ENCODE assay signal across 8 cellular contexts in genomic region chr7:47482013-47482761, GRCh38.
DNase-seq lines count a peak whose midpoint lies in the region; ATAC-seq, FAIRE-seq and TF ChIP-seq lines count a peak whose summit lies in the region.

No MANE protein-coding gene starts in this region.

- H3K4me1 ChIP-seq in liver (ENCODE audit: control insufficient read depth in 4 of 4, insufficient read depth in 4 of 4, low read length in 3 of 4) (peaks cover 32 to 78% (median 54%) of the 10 kb centered on the region in 4 donors), HepG2 (ENCODE audit: insufficient read depth, low read length) (peaks cover 88% of the 10 kb centered on the region)

- H2AFZ ChIP-seq in HepG2 (ENCODE audit: low read length): no peak overlapping the region

- no peak for ATAC-seq in HepG2
- peak; percentile 84 for ATAC-seq in SK-N-SH treated with all-trans-retinoic acid at 6 μM for 48 hours
- ATAC-seq in stimulated activated effector memory CD8-positive, alpha-beta T cell treated with anti-CD3 and anti-CD28 coated beads, Interleukin-12 subunit alpha, Interleukin-12 subunit beta, amount 100 ng/mL, for 72 hours: peak; percentile 63

- TF ChIP-seq RAD21 in liver (IDR thresholded peaks at IDR 0.05) (no peak), HepG2 (CRISPR knock-in tag; IDR thresholded peaks at IDR 0.05) (no peak)

- H3K9me3 Mint-ChIP-seq in glutamatergic neuron (ENCODE audit: unreplicated experiment): peaks cover 2% of the 10 kb centered on the region
- peaks cover 8% of the 10 kb centered on the region for H3K9me3 Mint-ChIP-seq in stimulated activated effector memory CD8-positive, alpha-beta T cell treated with anti-CD3 and anti-CD28 coated beads, Interleukin-12 subunit alpha, Interleukin-12 subunit beta, amount 100 ng/mL, for 72 hours

- H3K27ac ChIP-seq in liver (ENCODE audit: low read depth in 1 of 2, low read length in 2 of 2) (peak overlapping the region; percentile 62 to 69), HepG2 (ENCODE audit: extremely low read length, insufficient read depth, low read length) (no peak overlapping the region)

- H3K4me2 ChIP-seq in HepG2 (ENCODE audit: low read depth, low read length): no peak overlapping the region

- H3K36me3 ChIP-seq in liver (ENCODE audit: control insufficient read depth in 4 of 4, insufficient read depth in 3 of 4, low read depth in 1 of 4, low read length in 3 of 4) (no peaks in the 10 kb centered on the region), HepG2 (replicated peaks in 1 of 2; ENCODE audit: control insufficient read depth in 1 of 2, insufficient read depth in 2 of 2, low read length in 2 of 2) (peaks cover 11 to 51% of the 10 kb centered on the region in 2 experiments)

- TF ChIP-seq CTCF in liver (IDR thresholded peaks at IDR 0.05; ENCODE audit: low read depth, low read length, missing input control) (no peak), HepG2 (CRISPR knock-in tag; IDR thresholded peaks at IDR 0.05) (no peak), glutamatergic neuron (IDR thresholded peaks at IDR 0.05; ENCODE audit: partially characterized antibody, unreplicated experiment) (no peak)

- peaks cover 4% of the 10 kb centered on the region for H3K36me3 Mint-ChIP-seq in glutamatergic neuron (ENCODE audit: unreplicated experiment)
- H3K36me3 Mint-ChIP-seq in stimulated activated effector memory CD8-positive, alpha-beta T cell treated with anti-CD3 and anti-CD28 coated beads, Interleukin-12 subunit alpha, Interleukin-12 subunit beta, amount 100 ng/mL, for 72 hours: no peaks in the 10 kb centered on the region

- H4K20me1 ChIP-seq in HepG2 (ENCODE audit: insufficient read depth, low read length): peaks cover 64% of the 10 kb centered on the region

- H3K27me3 ChIP-seq in liver (ENCODE audit: control insufficient read depth in 4 of 4, insufficient read depth in 4 of 4, low read length in 3 of 4): no peaks in the 10 kb centered on the region
- H3K27me3 ChIP-seq in HepG2 (ENCODE audit: control insufficient read depth in 1 of 2, insufficient read depth in 2 of 2, low read length in 2 of 2): no peaks in the 10 kb centered on the region

- intact Hi-C loops in HepG2 (cut with micrococcal nuclease; ENCODE audit: unreplicated experiment): no loop called here

- H3K4me1 Mint-ChIP-seq in glutamatergic neuron (ENCODE audit: low read depth, unreplicated experiment): peaks cover 22% of the 10 kb centered on the region
- H3K4me1 Mint-ChIP-seq in stimulated activated effector memory CD8-positive, alpha-beta T cell treated with anti-CD3 and anti-CD28 coated beads, Interleukin-12 subunit alpha, Interleukin-12 subunit beta, amount 100 ng/mL, for 72 hours: no peaks in the 10 kb centered on the region

- H3K27me3 Mint-ChIP-seq in glutamatergic neuron (ENCODE audit: unreplicated experiment): peaks cover 2% of the 10 kb centered on the region

- 71% methylated on average over 15 of the region's 15 CpGs for WGBS in liver
- WGBS in HepG2 (ENCODE audit: low lambda C conversion rate): 90% methylated on average over 11 of the region's 15 CpGs

- POLR2A ChIA-PET in HepG2 (lab: Yijun Ruan, JAX): interaction anchor here (1.5 kb wide), 1 partner anchor 129 kb away, joined by 3 read pairs; no protein-coding TSS in a partner anchor

- H3K4me3 ChIP-seq in liver (ENCODE audit: low read depth in 1 of 3, low read length in 3 of 3) (no peak overlapping the region), HepG2 (replicated peaks in 1 of 3; ENCODE audit: insufficient read depth in 1 of 3, low read depth in 2 of 3, low read length in 3 of 3) (no peak overlapping the region)

- FAIRE-seq in HepG2 (lab: Jason Lieb, UNC): no peak

- CTCF ChIA-PET in HepG2 (lab: Yijun Ruan, JAX; ENCODE audit: low intra/inter-chr PET ratio, low total read pairs): no interaction called here

- H3K9ac ChIP-seq in liver (ENCODE audit: low read depth in 1 of 2, low read length in 2 of 2): no peak overlapping the region
- H3K9ac ChIP-seq in HepG2 (ENCODE audit: insufficient read depth, low read depth, low read length): no peak overlapping the region

- H3K4me3 Mint-ChIP-seq in glutamatergic neuron (ENCODE audit: unreplicated experiment): peak overlapping the region; percentile 34
- no peak overlapping the region for H3K4me3 Mint-ChIP-seq in stimulated activated effector memory CD8-positive, alpha-beta T cell treated with anti-CD3 and anti-CD28 coated beads, Interleukin-12 subunit alpha, Interleukin-12 subunit beta, amount 100 ng/mL, for 72 hours

- peaks cover 89% of the 10 kb centered on the region for H3K79me2 ChIP-seq in HepG2 (ENCODE audit: insufficient read depth, low read length)

- H3K9me3 ChIP-seq in liver (ENCODE audit: control insufficient read depth in 4 of 4, low read length in 3 of 4) (no peaks in the 10 kb centered on the region), HepG2 (ENCODE audit: low read length) (no peaks in the 10 kb centered on the region)

- in situ Hi-C loops in HepG2 (cut with HindIII; ENCODE audit: extremely low pct_ligation_motif_present, low pct_unique_long_range_greater_than_20kb): no loop called here

- no peak for TF ChIP-seq POLR2A in HepG2 (IDR thresholded peaks at IDR 0.05; ENCODE audit: insufficient read depth in 1 of 2, low read depth in 2 of 2, low read length in 2 of 2)

- DNase-seq in HepG2 (ENCODE audit: low spot score): no peak
- no peak for DNase-seq in glutamatergic neuron
- no peak for DNase-seq in stimulated activated effector memory CD8-positive, alpha-beta T cell treated with anti-CD3 and anti-CD28 coated beads, Interleukin-12 subunit alpha, Interleukin-12 subunit beta, amount 100 ng/mL, for 72 hours (ENCODE audit: low spot score in 2 of 2)
- DNase-seq in inferior parietal cortex (ENCODE audit: extremely low spot score): no peak
- DNase-seq in activated effector memory CD4-positive, alpha-beta T cell treated with anti-CD3 and anti-CD28 coated beads, Interleukin-2, amount 50 U/mL, for 16 hours: no peak
- no peak for DNase-seq in NCI-H2227 (lab: John Stamatoyannopoulos, UW; ENCODE audit: unreplicated experiment)

- no TSS peak for BruUV-seq in HepG2 (replicated peaks; lab: Mats Ljungman, UMichigan)

- TF ChIP-seq EP300 in HepG2 (IDR thresholded peaks at IDR 0.05; ENCODE audit: low read depth in 2 of 2, low read length in 2 of 2): no peak
- no peak for TF ChIP-seq EP300 in HepG2 (CRISPR knock-in tag; IDR thresholded peaks at IDR 0.05; ENCODE audit: borderline replicate concordance)

- H3K27ac Mint-ChIP-seq in glutamatergic neuron (ENCODE audit: unreplicated experiment): no peak overlapping the region
- H3K27ac Mint-ChIP-seq in stimulated activated effector memory CD8-positive, alpha-beta T cell treated with anti-CD3 and anti-CD28 coated beads, Interleukin-12 subunit alpha, Interleukin-12 subunit beta, amount 100 ng/mL, for 72 hours: no peak overlapping the region

TF ChIP-seq in liver, 16 proteins besides CTCF, POLR2A, EP300 and RAD21:
- TF ChIP-seq RXRA (IDR thresholded peaks at IDR 0.05) (no peak), JUND (IDR thresholded peaks at IDR 0.05) (peak in 1 of 2 donors; percentile 17)

TF ChIP-seq in HepG2, 621 proteins besides CTCF, POLR2A, EP300 and RAD21 (continues in another document):
- TF ChIP-seq NR2F6 (IDR thresholded peaks at IDR 0.05): no peak
- TF ChIP-seq NR2F6 (CRISPR knock-in tag; IDR thresholded peaks at IDR 0.05): no peak
- no peak for TF ChIP-seq TEAD2 (CRISPR knock-in tag; IDR thresholded peaks at IDR 0.05)
- no peak for TF ChIP-seq ZNF598 (CRISPR knock-in tag; IDR thresholded peaks at IDR 0.05; ENCODE audit: borderline replicate concordance)
- no peak for TF ChIP-seq ZBTB44 (CRISPR knock-in tag; IDR thresholded peaks at IDR 0.05)

TF ChIP-seq in SK-N-SH treated with all-trans-retinoic acid at 6 μM for 48 hours, 23 proteins besides CTCF, POLR2A, EP300 and RAD21 (continues in another document):
- TF ChIP-seq GLIS3 (CRISPR knock-in tag; IDR thresholded peaks at IDR 0.05) (no peak), CREB5 (CRISPR knock-in tag; IDR thresholded peaks at IDR 0.05; ENCODE audit: low read depth) (peak; percentile 54), ISL1 (CRISPR knock-in tag; IDR thresholded peaks at IDR 0.05) (peak; percentile 76), ZNF70 (CRISPR knock-in tag; IDR thresholded peaks at IDR 0.05) (no peak), BACH2 (CRISPR knock-in tag; IDR thresholded peaks at IDR 0.05; ENCODE audit: borderline replicate concordance) (no peak), POU6F1 (CRISPR knock-in tag; IDR thresholded peaks at IDR 0.05; ENCODE audit: borderline replicate concordance, low read depth) (0 out of 2 replicates have a peak, but pooled peaks have one; percentile 74), ZNF565 (CRISPR knock-in tag; conservative IDR thresholded peaks at IDR 0.05; ENCODE audit: low read depth) (no peak)
